23 cellular contexts compared by ENCODE assay signal in genomic region chr20:39533858-39534257, GRCh38.
"Had no signal": no experiment of that assay in that cellular context is flagged by ENCODE, and none has a peak within 500 bp of the region (broad histone marks: within the 10 kb centered on the region; RNA-seq: fewer than 3 reads in every experiment).

No MANE protein-coding gene starts in this region.

- H3K27ac ChIP-seq: SJSA1, SK-N-MC had no signal

- H3K27me3 ChIP-seq: SJSA1 had no signal

- DNase-seq: IMR-90, Karpas-422, KG1, MV-4-11, NCI-H1048, NCI-H1105, NCI-H1417, NCI-H1436 treated with DMSO at 0.1 percent for 48 hours, NCI-H1694, NCI-H187 treated with DMSO at 0.1 percent for 48 hours, NCI-H2081, NCI-H2107, NCI-H2227 treated with DMSO at 0.1 percent for 48 hours, NCI-H524, NCI-H526 treated with DMSO at 0.1 percent for 48 hours, NCI-H748 treated with DMSO at 0.1 percent for 48 hours, Right ventricle myocardium superior, RPMI8226, SIG-M5 had no signal

- H3K4me1 ChIP-seq: SJSA1 had no signal

- H3K4me3 ChIP-seq: SJSA1, SK-N-MC had no signal

- H3K9me3 ChIP-seq: SJSA1 had no signal

- H3K36me3 ChIP-seq: SJSA1 had no signal

- ATAC-seq: HepG2 had no signal

- FAIRE-seq: HepG2, RCC 7860 had no signal
